In genomic region chr14:74712499-74713394, GRCh38 we compare ENCODE assay signal across 1 cellular context.
TF ChIP-seq lines count a peak whose summit lies in the region.

A gene with protein sequence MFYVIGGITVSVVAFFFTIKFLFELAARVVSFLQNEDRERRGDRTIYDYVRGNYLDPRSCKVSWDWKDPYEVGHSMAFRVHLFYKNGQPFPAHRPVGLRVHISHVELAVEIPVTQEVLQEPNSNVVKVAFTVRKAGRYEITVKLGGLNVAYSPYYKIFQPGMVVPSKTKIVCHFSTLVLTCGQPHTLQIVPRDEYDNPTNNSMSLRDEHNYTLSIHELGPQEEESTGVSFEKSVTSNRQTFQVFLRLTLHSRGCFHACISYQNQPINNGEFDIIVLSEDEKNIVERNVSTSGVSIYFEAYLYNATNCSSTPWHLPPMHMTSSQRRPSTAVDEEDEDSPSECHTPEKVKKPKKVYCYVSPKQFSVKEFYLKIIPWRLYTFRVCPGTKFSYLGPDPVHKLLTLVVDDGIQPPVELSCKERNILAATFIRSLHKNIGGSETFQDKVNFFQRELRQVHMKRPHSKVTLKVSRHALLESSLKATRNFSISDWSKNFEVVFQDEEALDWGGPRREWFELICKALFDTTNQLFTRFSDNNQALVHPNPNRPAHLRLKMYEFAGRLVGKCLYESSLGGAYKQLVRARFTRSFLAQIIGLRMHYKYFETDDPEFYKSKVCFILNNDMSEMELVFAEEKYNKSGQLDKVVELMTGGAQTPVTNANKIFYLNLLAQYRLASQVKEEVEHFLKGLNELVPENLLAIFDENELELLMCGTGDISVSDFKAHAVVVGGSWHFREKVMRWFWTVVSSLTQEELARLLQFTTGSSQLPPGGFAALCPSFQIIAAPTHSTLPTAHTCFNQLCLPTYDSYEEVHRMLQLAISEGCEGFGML (minus strand): TSS chr14:74713080. CDS start chr14:74685615, 27,465 bp downstream.
A gene with protein sequence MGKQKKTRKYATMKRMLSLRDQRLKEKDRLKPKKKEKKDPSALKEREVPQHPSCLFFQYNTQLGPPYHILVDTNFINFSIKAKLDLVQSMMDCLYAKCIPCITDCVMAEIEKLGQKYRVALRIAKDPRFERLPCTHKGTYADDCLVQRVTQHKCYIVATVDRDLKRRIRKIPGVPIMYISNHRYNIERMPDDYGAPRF (plus strand): TSS chr14:74713144. CDS start chr14:74713198, 54 bp downstream.

TF ChIP-seq in HepG2, 621 proteins besides CTCF, POLR2A, EP300 and RAD21 (continued from another document and continues in another):
- TF ChIP-seq ZNF446 (CRISPR knock-in tag; IDR thresholded peaks at IDR 0.05) (no peak), NFRKB (IDR thresholded peaks at IDR 0.05) (no peak), ZNF263 (CRISPR knock-in tag; IDR thresholded peaks at IDR 0.05) (no peak), ZNF615 (CRISPR knock-in tag; IDR thresholded peaks at IDR 0.05; ENCODE audit: borderline replicate concordance) (no peak), ELF4 (CRISPR knock-in tag; IDR thresholded peaks at IDR 0.05; ENCODE audit: borderline replicate concordance) (peak; percentile 98; the same call in 1 of the 2 replicates), MATR3 (CRISPR knock-in tag; IDR thresholded peaks at IDR 0.05) (no peak), PRMT3 (CRISPR knock-in tag; IDR thresholded peaks at IDR 0.05; ENCODE audit: borderline replicate concordance, low read depth) (no peak), ZBTB8A (CRISPR knock-in tag; IDR thresholded peaks at IDR 0.05; ENCODE audit: borderline replicate concordance, low read depth) (no peak), MXD4 (CRISPR knock-in tag; IDR thresholded peaks at IDR 0.05) (peak; percentile 62; the same call in 1 of the 2 replicates), NFKBIZ (CRISPR knock-in tag; IDR thresholded peaks at IDR 0.05) (no peak; the same call in 1 of the 2 replicates), ZNF546 (CRISPR knock-in tag; conservative IDR thresholded peaks at IDR 0.05) (no peak), ZNF530 (CRISPR knock-in tag; IDR thresholded peaks at IDR 0.05; ENCODE audit: low read depth) (no peak), HHEX (CRISPR knock-in tag; IDR thresholded peaks at IDR 0.05) (no peak), WIZ (CRISPR knock-in tag; IDR thresholded peaks at IDR 0.05) (no peak), ASH2L (IDR thresholded peaks at IDR 0.05; ENCODE audit: insufficient read length, low read depth, low read length) (peak; percentile 78), SAFB2 (CRISPR knock-in tag; IDR thresholded peaks at IDR 0.05; ENCODE audit: borderline replicate concordance, low read depth) (peak; percentile 74; the same call in 1 of the 2 replicates), ZNF564 (CRISPR knock-in tag; IDR thresholded peaks at IDR 0.05) (no peak), SMARCC2 (IDR thresholded peaks at IDR 0.05) (no peak), TSC22D2 (CRISPR knock-in tag; IDR thresholded peaks at IDR 0.05; ENCODE audit: borderline replicate concordance) (0 out of 2 replicates have a peak, but pooled peaks have one; percentile 59), CEBPG (CRISPR knock-in tag; IDR thresholded peaks at IDR 0.05) (peak; percentile 83), CCAR2 (optimal IDR thresholded peaks at IDR 0.05; ENCODE audit: low read depth, low read length) (no peak), MTA3 (CRISPR knock-in tag; IDR thresholded peaks at IDR 0.05) (no peak), NPAS2 (CRISPR knock-in tag; IDR thresholded peaks at IDR 0.05; ENCODE audit: borderline replicate concordance) (no peak), ZNF777 (CRISPR knock-in tag; IDR thresholded peaks at IDR 0.05) (no peak), ZNF569 (CRISPR knock-in tag; IDR thresholded peaks at IDR 0.05; ENCODE audit: borderline replicate concordance) (no peak), TRAFD1 (CRISPR knock-in tag; IDR thresholded peaks at IDR 0.05; ENCODE audit: borderline replicate concordance) (0 out of 2 replicates have a peak, but pooled peaks have one; percentile 11), ZNF256 (CRISPR knock-in tag; conservative IDR thresholded peaks at IDR 0.05) (no peak), RORA (CRISPR knock-in tag; IDR thresholded peaks at IDR 0.05) (no peak), DMTF1 (CRISPR knock-in tag; IDR thresholded peaks at IDR 0.05) (no peak), ZNF33A (CRISPR knock-in tag; IDR thresholded peaks at IDR 0.05; ENCODE audit: borderline replicate concordance) (no peak), JUND (CRISPR knock-in tag; IDR thresholded peaks at IDR 0.05) (no peak), ZNF275 (CRISPR knock-in tag; IDR thresholded peaks at IDR 0.05; ENCODE audit: borderline replicate concordance) (no peak), ZNF652 (CRISPR knock-in tag; IDR thresholded peaks at IDR 0.05; ENCODE audit: borderline replicate concordance, low read depth) (no peak; the same call in 1 of the 2 replicates), BCLAF1 (IDR thresholded peaks at IDR 0.05) (no peak), SP2 (CRISPR knock-in tag; IDR thresholded peaks at IDR 0.05) (peak; percentile 57), PHF21A (CRISPR knock-in tag; IDR thresholded peaks at IDR 0.05) (no peak), SOX6 (IDR thresholded peaks at IDR 0.05) (no peak), SOX6 (CRISPR knock-in tag; IDR thresholded peaks at IDR 0.05) (0 out of 2 replicates have a peak, but pooled peaks have one; percentile 26), ZNF382 (CRISPR knock-in tag; IDR thresholded peaks at IDR 0.05; ENCODE audit: borderline replicate concordance) (no peak), NRL (CRISPR knock-in tag; IDR thresholded peaks at IDR 0.05; ENCODE audit: borderline replicate concordance) (peak; percentile 65; the same call in 1 of the 2 replicates)
- TF ChIP-seq, protein P1, sequence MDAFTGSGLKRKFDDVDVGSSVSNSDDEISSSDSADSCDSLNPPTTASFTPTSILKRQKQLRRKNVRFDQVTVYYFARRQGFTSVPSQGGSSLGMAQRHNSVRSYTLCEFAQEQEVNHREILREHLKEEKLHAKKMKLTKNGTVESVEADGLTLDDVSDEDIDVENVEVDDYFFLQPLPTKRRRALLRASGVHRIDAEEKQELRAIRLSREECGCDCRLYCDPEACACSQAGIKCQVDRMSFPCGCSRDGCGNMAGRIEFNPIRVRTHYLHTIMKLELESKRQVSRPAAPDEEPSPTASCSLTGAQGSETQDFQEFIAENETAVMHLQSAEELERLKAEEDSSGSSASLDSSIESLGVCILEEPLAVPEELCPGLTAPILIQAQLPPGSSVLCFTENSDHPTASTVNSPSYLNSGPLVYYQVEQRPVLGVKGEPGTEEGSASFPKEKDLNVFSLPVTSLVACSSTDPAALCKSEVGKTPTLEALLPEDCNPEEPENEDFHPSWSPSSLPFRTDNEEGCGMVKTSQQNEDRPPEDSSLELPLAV (CRISPR knock-in tag; conservative IDR thresholded peaks at IDR 0.05; ENCODE audit: low read depth), result no peak
- TF ChIP-seq, protein P2, sequence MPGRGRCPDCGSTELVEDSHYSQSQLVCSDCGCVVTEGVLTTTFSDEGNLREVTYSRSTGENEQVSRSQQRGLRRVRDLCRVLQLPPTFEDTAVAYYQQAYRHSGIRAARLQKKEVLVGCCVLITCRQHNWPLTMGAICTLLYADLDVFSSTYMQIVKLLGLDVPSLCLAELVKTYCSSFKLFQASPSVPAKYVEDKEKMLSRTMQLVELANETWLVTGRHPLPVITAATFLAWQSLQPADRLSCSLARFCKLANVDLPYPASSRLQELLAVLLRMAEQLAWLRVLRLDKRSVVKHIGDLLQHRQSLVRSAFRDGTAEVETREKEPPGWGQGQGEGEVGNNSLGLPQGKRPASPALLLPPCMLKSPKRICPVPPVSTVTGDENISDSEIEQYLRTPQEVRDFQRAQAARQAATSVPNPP (CRISPR knock-in tag; IDR thresholded peaks at IDR 0.05), result no peak
- TF ChIP-seq, protein P3, sequence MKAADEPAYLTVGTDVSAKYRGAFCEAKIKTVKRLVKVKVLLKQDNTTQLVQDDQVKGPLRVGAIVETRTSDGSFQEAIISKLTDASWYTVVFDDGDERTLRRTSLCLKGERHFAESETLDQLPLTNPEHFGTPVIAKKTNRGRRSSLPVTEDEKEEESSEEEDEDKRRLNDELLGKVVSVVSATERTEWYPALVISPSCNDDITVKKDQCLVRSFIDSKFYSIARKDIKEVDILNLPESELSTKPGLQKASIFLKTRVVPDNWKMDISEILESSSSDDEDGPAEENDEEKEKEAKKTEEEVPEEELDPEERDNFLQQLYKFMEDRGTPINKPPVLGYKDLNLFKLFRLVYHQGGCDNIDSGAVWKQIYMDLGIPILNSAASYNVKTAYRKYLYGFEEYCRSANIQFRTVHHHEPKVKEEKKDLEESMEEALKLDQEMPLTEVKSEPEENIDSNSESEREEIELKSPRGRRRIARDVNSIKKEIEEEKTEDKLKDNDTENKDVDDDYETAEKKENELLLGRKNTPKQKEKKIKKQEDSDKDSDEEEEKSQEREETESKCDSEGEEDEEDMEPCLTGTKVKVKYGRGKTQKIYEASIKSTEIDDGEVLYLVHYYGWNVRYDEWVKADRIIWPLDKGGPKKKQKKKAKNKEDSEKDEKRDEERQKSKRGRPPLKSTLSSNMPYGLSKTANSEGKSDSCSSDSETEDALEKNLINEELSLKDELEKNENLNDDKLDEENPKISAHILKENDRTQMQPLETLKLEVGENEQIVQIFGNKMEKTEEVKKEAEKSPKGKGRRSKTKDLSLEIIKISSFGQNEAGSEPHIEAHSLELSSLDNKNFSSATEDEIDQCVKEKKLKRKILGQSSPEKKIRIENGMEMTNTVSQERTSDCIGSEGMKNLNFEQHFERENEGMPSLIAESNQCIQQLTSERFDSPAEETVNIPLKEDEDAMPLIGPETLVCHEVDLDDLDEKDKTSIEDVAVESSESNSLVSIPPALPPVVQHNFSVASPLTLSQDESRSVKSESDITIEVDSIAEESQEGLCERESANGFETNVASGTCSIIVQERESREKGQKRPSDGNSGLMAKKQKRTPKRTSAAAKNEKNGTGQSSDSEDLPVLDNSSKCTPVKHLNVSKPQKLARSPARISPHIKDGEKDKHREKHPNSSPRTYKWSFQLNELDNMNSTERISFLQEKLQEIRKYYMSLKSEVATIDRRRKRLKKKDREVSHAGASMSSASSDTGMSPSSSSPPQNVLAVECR (CRISPR knock-in tag; IDR thresholded peaks at IDR 0.05; ENCODE audit: borderline replicate concordance), result peak; percentile 96
